10 cellular contexts compared by ENCODE assay signal in the genomic region with DNA sequence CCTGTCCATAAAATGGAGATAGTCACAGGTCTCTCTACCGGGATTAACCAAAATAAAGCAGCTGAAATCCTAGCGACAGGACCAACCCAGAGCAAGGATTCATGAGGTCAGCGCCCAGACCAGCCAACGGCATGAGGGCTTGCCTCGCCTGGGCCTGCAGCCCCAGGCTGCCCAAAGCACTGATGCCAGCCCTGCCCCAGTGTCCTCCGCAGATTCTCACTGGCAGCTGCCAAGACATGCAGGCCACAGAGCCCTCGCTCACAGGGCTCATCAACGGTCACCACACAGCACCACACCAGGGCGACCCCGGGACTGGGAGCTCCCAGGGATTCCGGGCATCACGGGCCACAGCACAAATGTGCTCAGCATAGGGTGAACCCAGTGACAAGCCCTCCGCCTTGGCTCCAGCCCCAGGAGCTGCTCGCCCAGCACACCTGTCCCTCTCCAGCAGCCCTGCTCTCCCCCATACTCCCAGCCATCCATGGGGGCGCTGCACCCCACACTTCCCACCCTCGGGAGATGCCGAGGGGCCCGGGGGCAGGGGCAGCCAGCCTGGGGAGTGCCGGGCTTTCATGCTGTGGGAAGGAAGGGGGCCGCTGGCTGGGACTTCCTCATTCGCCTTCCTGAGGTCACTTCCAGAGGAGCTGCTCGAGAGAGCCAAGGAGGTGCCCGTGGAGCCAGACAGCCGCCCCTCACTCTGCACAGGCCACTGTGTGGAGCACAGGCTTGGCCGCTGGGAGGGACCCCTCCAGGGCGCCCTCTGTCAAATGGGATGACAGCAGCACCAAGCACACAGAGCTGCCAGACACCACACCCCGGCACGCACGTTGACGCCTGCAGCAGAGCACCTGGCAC. TPM values are rescaled to one million over a fixed set of nuclear protein-coding genes. Genes with fewer than 3 reads are reported as not detected.
A peak's percentile ranks its signal among the peaks of the same experiment; 100 is the strongest.
DNase-seq lines count a peak whose midpoint lies in the region; ATAC-seq and TF ChIP-seq lines count a peak whose summit lies in the region.
"Had no signal": no experiment of that assay in that cellular context is flagged by ENCODE, and none has a peak within 500 bp of the region (broad histone marks: within the 10 kb centered on the region; RNA-seq: fewer than 3 reads in every experiment).

No MANE protein-coding gene starts in this region.

- H3K27ac ChIP-seq in CD8-positive, alpha-beta memory T cell (ENCODE audit: low read depth, low read length) = no peak overlapping the region
- H3K27ac ChIP-seq in esophagus (ENCODE audit: low read depth in 2 of 2, low read length in 1 of 2) (peak overlapping the region; percentile 77 to 90), psoas muscle (peak overlapping the region; percentile 94)

- no peak for ATAC-seq in psoas muscle
- ATAC-seq in HG02642 (IDR thresholded peaks at IDR 0.05; ENCODE audit: poor library complexity, unreplicated experiment) = no peak

- H3K27ac Mint-ChIP-seq in CD8-positive, alpha-beta memory T cell = peak overlapping the region in 5 of 8 donors; percentile 38 to 93 (median 75)
- H3K27ac Mint-ChIP-seq: activated naive CD8-positive, alpha-beta T cell had no signal

- CTCF ChIA-PET in CD8-positive, alpha-beta memory T cell (lab: Charles Lee) = interaction anchor here (1.4 kb wide), 1 partner anchor 16 kb away, joined by 4 read pairs; no protein-coding TSS in a partner anchor

- no peak for DNase-seq in CD8-positive, alpha-beta memory T cell
- DNase-seq in MV-4-11 (lab: John Stamatoyannopoulos, UW) (peak; percentile 34), psoas muscle (peak in 1 of 2 donors; percentile 54), HK-2 (ENCODE audit: unreplicated experiment) (no peak), mesenteric fat pad (ENCODE audit: low spot score) (no peak)
- DNase-seq: activated CD4-positive, alpha-beta T cell treated with anti-CD3 and anti-CD28 coated beads for 4 hours; retina had no signal

- H3K27me3 ChIP-seq in CD8-positive, alpha-beta memory T cell (ENCODE audit: insufficient read depth, low read length, poor library complexity, severe bottlenecking) = no peaks in the 10 kb centered on the region
- H3K27me3 ChIP-seq in esophagus (ENCODE audit: control insufficient read depth in 1 of 2, insufficient read depth in 2 of 2, low read length in 2 of 2) = no peaks in the 10 kb centered on the region
- H3K27me3 ChIP-seq in psoas muscle (ENCODE audit: insufficient read depth in 3 of 3, low read length in 2 of 3) = no peaks in the 10 kb centered on the region

- peaks cover 0 to 86% (median 8%) of the 10 kb centered on the region in 3 donors for H3K36me3 Mint-ChIP-seq in CD8-positive, alpha-beta memory T cell

- H3K4me1 ChIP-seq in CD8-positive, alpha-beta memory T cell (ENCODE audit: insufficient read depth, low read length) = peaks cover 13% of the 10 kb centered on the region
- H3K4me1 ChIP-seq in esophagus (ENCODE audit: control insufficient read depth in 2 of 2, insufficient read depth in 2 of 2, low read length in 1 of 2) = peaks cover 35 to 40% of the 10 kb centered on the region in 2 donors
- H3K4me1 ChIP-seq in psoas muscle = peaks cover 28% of the 10 kb centered on the region

- H3K27me3 Mint-ChIP-seq in CD8-positive, alpha-beta memory T cell = no peaks in the 10 kb centered on the region
- H3K27me3 Mint-ChIP-seq: activated naive CD8-positive, alpha-beta T cell had no signal

- TF ChIP-seq CTCF in psoas muscle (IDR thresholded peaks at IDR 0.05) = no peak

- POLR2A ChIA-PET in CD8-positive, alpha-beta memory T cell (lab: Charles Lee) = no interaction called here

- H3K4me3 Mint-ChIP-seq in CD8-positive, alpha-beta memory T cell = peak overlapping the region in 4 of 7 donors; percentile 19 to 76 (median 35)
- H3K4me3 Mint-ChIP-seq: activated naive CD8-positive, alpha-beta T cell had no signal

- H3K9me3 ChIP-seq in CD8-positive, alpha-beta memory T cell (ENCODE audit: low read length) = no peaks in the 10 kb centered on the region
- H3K9me3 ChIP-seq in esophagus (ENCODE audit: control insufficient read depth in 2 of 2, insufficient read depth in 1 of 2, low read depth in 1 of 2, low read length in 1 of 2) (no peaks in the 10 kb centered on the region), psoas muscle (no peaks in the 10 kb centered on the region)

- no peak overlapping the region for H3K4me3 ChIP-seq in CD8-positive, alpha-beta memory T cell (ENCODE audit: low read length)
- H3K4me3 ChIP-seq in esophagus (ENCODE audit: low read depth in 1 of 2, low read length in 2 of 2) (peak overlapping the region in 1 of 2 donors; percentile 8), psoas muscle (no peak overlapping the region)

- intact Hi-C loops in psoas muscle (cut with DNase I) = no loop called here

- no peaks in the 10 kb centered on the region for H3K9me3 Mint-ChIP-seq in CD8-positive, alpha-beta memory T cell

- H3K4me1 Mint-ChIP-seq in CD8-positive, alpha-beta memory T cell = peaks cover 32 to 53% (median 46%) of the 10 kb centered on the region in 3 donors

- WGBS in esophagus, 2 donors = 60 to 69% methylated on average over 30 of the region's 30 CpGs
- 74 to 78% (median 75%) methylated on average over 29 to 30 of the region's 30 CpGs for WGBS in psoas muscle, 3 donors

- H3K36me3 ChIP-seq in CD8-positive, alpha-beta memory T cell (ENCODE audit: insufficient read depth, low read length) = peaks cover 36% of the 10 kb centered on the region
- peaks cover 3 to 53% of the 10 kb centered on the region in 2 donors for H3K36me3 ChIP-seq in esophagus (ENCODE audit: control insufficient read depth in 2 of 2, insufficient read depth in 2 of 2, low read length in 1 of 2)
- H3K36me3 ChIP-seq in psoas muscle (ENCODE audit: insufficient read depth in 1 of 2, low read depth in 1 of 2) = peaks cover 3 to 49% of the 10 kb centered on the region in 2 donors

RNA-seq across cellular contexts. Expression of a gene that starts 14.1 kb away (rescaled TPM):
- total RNA-seq in CD8-positive, alpha-beta memory T cell = 10 to 100 TPM; 66.8 to 77.8 TPM
- polyA plus RNA-seq in CD8-positive, alpha-beta memory T cell = 26.9 TPM
- 10 to 100 TPM; 33.5 to 34.3 TPM for polyA plus RNA-seq in esophagus
- 10 to 100 TPM; 24.0 to 38.7 (median 35.6) TPM for total RNA-seq in psoas muscle
- polyA plus RNA-seq in psoas muscle = 10 to 100 TPM; 18.9 to 33.2 (median 31.1) TPM
- total RNA-seq in mesenteric fat pad = 62.4 TPM
